In the genomic region with DNA sequence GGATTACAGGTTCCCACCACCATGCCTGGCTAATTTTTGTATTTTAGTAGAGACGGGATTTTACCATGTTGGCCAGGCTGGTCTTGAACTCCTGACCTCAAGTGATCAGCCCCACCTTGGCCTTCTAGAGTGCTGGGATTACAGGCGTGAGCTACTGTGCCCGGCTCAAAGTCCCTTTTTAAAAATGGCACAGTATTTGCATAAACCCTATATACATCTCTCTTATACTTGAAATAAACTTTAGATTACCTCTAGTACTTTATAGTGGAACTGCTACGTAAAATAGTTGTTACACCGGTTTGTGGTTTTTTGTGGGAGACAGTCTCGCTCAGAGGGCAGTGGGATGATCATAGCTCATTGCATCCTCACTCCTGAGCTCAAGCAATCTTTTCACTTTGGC, we compare ENCODE assay signal across 23 cellular contexts. TPM values are rescaled to one million over a fixed set of nuclear protein-coding genes. Genes with fewer than 3 reads are reported as not detected.
DNase-seq lines count a peak whose midpoint lies in the region; ATAC-seq, FAIRE-seq and TF ChIP-seq lines count a peak whose summit lies in the region.
"Had no signal": no experiment of that assay in that cellular context is flagged by ENCODE, and none has a peak within 500 bp of the region (broad histone marks: within the 10 kb centered on the region; RNA-seq: fewer than 3 reads in every experiment).

No MANE protein-coding gene starts in this region.

- H3K4me2 ChIP-seq in HepG2 (ENCODE audit: low read depth, low read length), result no peak overlapping the region
- H3K4me2 ChIP-seq: A549 had no signal

- H3K27me3 Mint-ChIP-seq in activated B cell treated with CpG ODN at 0.5 μM for 24 hours, result no peaks in the 10 kb centered on the region

- POLR2A ChIA-PET in HepG2 (lab: Yijun Ruan, JAX) (no interaction called here), activated B cell treated with CpG ODN at 0.5 μM for 24 hours (lab: Charles Lee) (interaction anchor here (0.9 kb wide), 1 partner anchor 12 kb away, joined by 6 read pairs; no protein-coding TSS in a partner anchor)

- ATAC-seq in HepG2 (no peak), right lobe of liver (no peak), activated B cell treated with CpG ODN at 0.5 μM for 24 hours (ENCODE audit: low read depth) (no peak), left colon (peak; percentile 75), HG03521 (IDR thresholded peaks at IDR 0.05; ENCODE audit: unreplicated experiment) (no peak), HG02884 (IDR thresholded peaks at IDR 0.05; ENCODE audit: unreplicated experiment) (no peak)
- ATAC-seq: A549, K562 had no signal

- H3K36me3 Mint-ChIP-seq in activated B cell treated with CpG ODN at 0.5 μM for 24 hours (ENCODE audit: low read depth), result peaks cover 69% of the 10 kb centered on the region

- CTCF ChIA-PET in HepG2 (lab: Yijun Ruan, JAX; ENCODE audit: low intra/inter-chr PET ratio, low total read pairs), result no interaction called here
- CTCF ChIA-PET in activated B cell treated with CpG ODN at 0.5 μM for 24 hours (lab: Charles Lee), result no interaction called here

- FAIRE-seq in HepG2 (lab: Jason Lieb, UNC), result no peak
- FAIRE-seq: A549, GM19239, H1, K562 had no signal

- H3K27ac Mint-ChIP-seq in activated B cell treated with CpG ODN at 0.5 μM for 24 hours, result peak overlapping the region; percentile 50

- H3K27ac ChIP-seq in HepG2 (ENCODE audit: extremely low read length, insufficient read depth, low read length) (no peak overlapping the region), right lobe of liver (no peak overlapping the region)
- H3K27ac ChIP-seq: A549, RWPE1, SK-N-MC had no signal

- H3K79me2 ChIP-seq in HepG2 (ENCODE audit: insufficient read depth, low read length), result peaks cover 2% of the 10 kb centered on the region

- intact Hi-C loops in HepG2 (cut with micrococcal nuclease; ENCODE audit: unreplicated experiment), result no loop called here
- intact Hi-C loops in right lobe of liver (cut with DNase I), result no loop called here
- intact Hi-C loops in activated B cell treated with CpG ODN at 0.5 μM for 24 hours (cut with micrococcal nuclease), result no loop called here
- intact Hi-C loops in left colon (cut with DNase I, micrococcal nuclease), result no loop called here

- no peak for DNase-seq in HepG2 (ENCODE audit: low spot score)
- no peak for DNase-seq in right lobe of liver
- DNase-seq in activated B cell treated with CpG ODN at 0.5 μM for 24 hours, result no peak
- DNase-seq in left colon, result no peak
- DNase-seq in Ammon's horn (ENCODE audit: low spot score), result no peak
- DNase-seq: BE2C, EL, GF-D8, NCI-H1092, NCI-H1436, NCI-H1930, NCI-H226, NCI-H510A treated with DMSO at 0.1 percent for 48 hours, NCI-H748 treated with DMSO at 0.1 percent for 48 hours, SHP77 treated with DMSO at 0.1 percent for 48 hours had no signal

- H3K4me1 ChIP-seq in HepG2 (ENCODE audit: insufficient read depth, low read length), result peaks cover 7% of the 10 kb centered on the region
- H3K4me1 ChIP-seq in right lobe of liver, result peaks cover 0 to 7% (median 2%) of the 10 kb centered on the region in 4 donors

- H3K9me3 Mint-ChIP-seq in activated B cell treated with CpG ODN at 0.5 μM for 24 hours, result no peaks in the 10 kb centered on the region

- 96% methylated on average over 6 of the region's 6 CpGs for WGBS in HepG2 (ENCODE audit: low lambda C conversion rate)
- 82% methylated on average over 3 of the region's 6 CpGs for WGBS in right lobe of liver (ENCODE audit: insufficient coverage, low coverage, low lambda C conversion rate, missing lambda C conversion rate)

- H3K36me3 ChIP-seq in HepG2 (replicated peaks in 1 of 2; ENCODE audit: control insufficient read depth in 1 of 2, insufficient read depth in 2 of 2, low read length in 2 of 2) (peaks cover 22 to 50% of the 10 kb centered on the region in 2 experiments), right lobe of liver (peaks cover 0 to 55% (median 14%) of the 10 kb centered on the region in 4 donors)

- H3K27me3 ChIP-seq in HepG2 (ENCODE audit: control insufficient read depth in 1 of 2, insufficient read depth in 2 of 2, low read length in 2 of 2) (no peaks in the 10 kb centered on the region), right lobe of liver (no peaks in the 10 kb centered on the region)
- H3K27me3 ChIP-seq: BE2C had no signal

- H3K4me3 ChIP-seq in HepG2 (replicated peaks in 1 of 3; ENCODE audit: insufficient read depth in 1 of 3, low read depth in 2 of 3, low read length in 3 of 3), result no peak overlapping the region
- H3K4me3 ChIP-seq in right lobe of liver, result no peak overlapping the region
- H3K4me3 ChIP-seq: A549, K562, SK-N-MC had no signal

- peaks cover 6% of the 10 kb centered on the region for H4K20me1 ChIP-seq in HepG2 (ENCODE audit: insufficient read depth, low read length)

- TF ChIP-seq EP300 in HepG2 (IDR thresholded peaks at IDR 0.05; ENCODE audit: low read depth in 2 of 2, low read length in 2 of 2), result no peak
- TF ChIP-seq EP300 in HepG2 (CRISPR knock-in tag; IDR thresholded peaks at IDR 0.05; ENCODE audit: borderline replicate concordance), result no peak

- in situ Hi-C loops in HepG2 (cut with HindIII; ENCODE audit: extremely low pct_ligation_motif_present, low pct_unique_long_range_greater_than_20kb), result no loop called here

- no peak overlapping the region for H2AFZ ChIP-seq in HepG2 (ENCODE audit: low read length)

- TF ChIP-seq CTCF in HepG2 (CRISPR knock-in tag; IDR thresholded peaks at IDR 0.05) (no peak), right lobe of liver (IDR thresholded peaks at IDR 0.05) (no peak), activated B cell treated with CpG ODN at 0.5 μM for 24 hours (IDR thresholded peaks at IDR 0.05) (no peak)

- H3K9ac ChIP-seq in HepG2 (ENCODE audit: insufficient read depth, low read depth, low read length), result no peak overlapping the region

- no peak for TF ChIP-seq POLR2A in HepG2 (IDR thresholded peaks at IDR 0.05; ENCODE audit: insufficient read depth in 1 of 2, low read depth in 2 of 2, low read length in 2 of 2)
- TF ChIP-seq POLR2A in right lobe of liver (IDR thresholded peaks at IDR 0.05), result no peak

- no peak overlapping the region for H3K4me3 Mint-ChIP-seq in activated B cell treated with CpG ODN at 0.5 μM for 24 hours

- peaks cover 10% of the 10 kb centered on the region for H3K4me1 Mint-ChIP-seq in activated B cell treated with CpG ODN at 0.5 μM for 24 hours

- no peaks in the 10 kb centered on the region for H3K9me3 ChIP-seq in HepG2 (ENCODE audit: low read length)
- no peaks in the 10 kb centered on the region for H3K9me3 ChIP-seq in right lobe of liver
- H3K9me3 ChIP-seq: A549, BE2C had no signal

- BruUV-seq in HepG2 (replicated peaks; lab: Mats Ljungman, UMichigan), result no TSS peak

- no peak for TF ChIP-seq RAD21 in HepG2 (CRISPR knock-in tag; IDR thresholded peaks at IDR 0.05)

RNA-seq across cellular contexts. Expression of a gene that starts 36.3 kb away (rescaled TPM):
- total RNA-seq in HepG2 (2016; rRNA removed; fragmentation: Illumina TruSeq; extraction: Trizol), result 346 and 497 TPM in 2 replicates
- 49.2 and 50.3 TPM in 2 replicates for total RNA-seq in HepG2 (2016; cell fraction: cytosol; rRNA removed; fragmentation: Illumina TruSeq; extraction: Trizol; ENCODE audit: low read depth)
- 344 and 478 TPM in 2 replicates for total RNA-seq in HepG2 (2016; cell fraction: insoluble cytoplasmic fraction; rRNA removed; fragmentation: Illumina TruSeq; extraction: Trizol)
- total RNA-seq in HepG2 (2016; cell fraction: membrane; rRNA removed; fragmentation: Illumina TruSeq; extraction: Trizol), result 98.2 and 110 TPM in 2 replicates
- 217 and 218 TPM in 2 replicates for total RNA-seq in HepG2 (2016; cell fraction: nucleus; rRNA removed; fragmentation: Illumina TruSeq; extraction: Trizol)
- polyA plus RNA-seq in HepG2 (2011; rRNA removed), result 402 and 415 TPM in 2 replicates
- polyA plus RNA-seq in HepG2 (2011; cell fraction: cytosol; rRNA removed), result 246 and 321 TPM in 2 replicates
- 386 and 449 TPM in 2 replicates for polyA plus RNA-seq in HepG2 (2011; cell fraction: nucleus; rRNA removed)
- polyA plus RNA-seq in HepG2 (2012), result 250 and 252 TPM in 2 replicates
- polyA plus RNA-seq in HepG2 (2016; cell fraction: cytosol; fragmentation: Illumina TruSeq; extraction: Trizol; ENCODE audit: low read depth), result 15.5 and 16.2 TPM in 2 replicates
- 427 and 428 TPM in 2 replicates for polyA plus RNA-seq in HepG2 (2016; cell fraction: insoluble cytoplasmic fraction; fragmentation: Illumina TruSeq; extraction: Trizol; ENCODE audit: low read depth)
- polyA plus RNA-seq in HepG2 (2016; cell fraction: membrane; fragmentation: Illumina TruSeq; extraction: Trizol; ENCODE audit: low read depth), result 40.8 and 43.5 TPM in 2 replicates
- polyA plus RNA-seq in HepG2 (2016; cell fraction: nucleus; fragmentation: Illumina TruSeq; extraction: Trizol; ENCODE audit: insufficient read depth, low read depth), result 440 and 473 TPM in 2 replicates
- polyA minus RNA-seq in HepG2 (2011; rRNA and poly(A)+ RNA removed; ENCODE audit: low replicate concordance), result 132 and 270 TPM in 2 replicates
- polyA minus RNA-seq in HepG2 (2011; cell fraction: cytosol; rRNA and poly(A)+ RNA removed), result 125 and 139 TPM in 2 replicates
- polyA minus RNA-seq in HepG2 (2011; cell fraction: nucleus; rRNA and poly(A)+ RNA removed), result 242 and 297 TPM in 2 replicates
- total RNA-seq in right lobe of liver, result 10 to 100 TPM; 44.7 to 73.4 (median 65.5) TPM
- total RNA-seq in activated B cell treated with CpG ODN at 0.5 μM for 24 hours, result 199 and 206 TPM in 2 replicates
- 100 to 1,000 TPM; 200 to 250 TPM for total RNA-seq in left colon

RNA-seq across cellular contexts. Expression of a gene that starts 47.6 kb away (rescaled TPM):
- total RNA-seq in HepG2 (2016; rRNA removed; fragmentation: Illumina TruSeq; extraction: Trizol), result 6.0 and 7.0 TPM in 2 replicates
- total RNA-seq in HepG2 (2016; cell fraction: cytosol; rRNA removed; fragmentation: Illumina TruSeq; extraction: Trizol; ENCODE audit: low read depth), result 4.9 and 5.9 TPM in 2 replicates
- total RNA-seq in HepG2 (2016; cell fraction: insoluble cytoplasmic fraction; rRNA removed; fragmentation: Illumina TruSeq; extraction: Trizol), result 6.5 and 7.8 TPM in 2 replicates
- 9.7 and 9.9 TPM in 2 replicates for total RNA-seq in HepG2 (2016; cell fraction: membrane; rRNA removed; fragmentation: Illumina TruSeq; extraction: Trizol)
- 5.0 and 7.0 TPM in 2 replicates for total RNA-seq in HepG2 (2016; cell fraction: nucleus; rRNA removed; fragmentation: Illumina TruSeq; extraction: Trizol)
- polyA plus RNA-seq in HepG2 (2011; rRNA removed), result 8.2 and 9.1 TPM in 2 replicates
- polyA plus RNA-seq in HepG2 (2011; cell fraction: cytosol; rRNA removed), result 7.8 and 7.9 TPM in 2 replicates
- polyA plus RNA-seq in HepG2 (2011; cell fraction: nucleus; rRNA removed), result 13.1 and 13.6 TPM in 2 replicates
- 4.8 and 7.2 TPM in 2 replicates for polyA plus RNA-seq in HepG2 (2012)
- polyA plus RNA-seq in HepG2 (2016; cell fraction: cytosol; fragmentation: Illumina TruSeq; extraction: Trizol; ENCODE audit: low read depth), result 3.0 and 3.2 TPM in 2 replicates
- polyA plus RNA-seq in HepG2 (2016; cell fraction: insoluble cytoplasmic fraction; fragmentation: Illumina TruSeq; extraction: Trizol; ENCODE audit: low read depth), result 5.8 and 7.3 TPM in 2 replicates
- 4.2 and 6.2 TPM in 2 replicates for polyA plus RNA-seq in HepG2 (2016; cell fraction: membrane; fragmentation: Illumina TruSeq; extraction: Trizol; ENCODE audit: low read depth)
- 7.5 and 8.7 TPM in 2 replicates for polyA plus RNA-seq in HepG2 (2016; cell fraction: nucleus; fragmentation: Illumina TruSeq; extraction: Trizol; ENCODE audit: insufficient read depth, low read depth)
- 4.7 and 11.8 TPM in 2 replicates for polyA minus RNA-seq in HepG2 (2011; rRNA and poly(A)+ RNA removed; ENCODE audit: low replicate concordance)
- 5.3 and 5.9 TPM in 2 replicates for polyA minus RNA-seq in HepG2 (2011; cell fraction: cytosol; rRNA and poly(A)+ RNA removed)
- 9.3 and 11.5 TPM in 2 replicates for polyA minus RNA-seq in HepG2 (2011; cell fraction: nucleus; rRNA and poly(A)+ RNA removed)
- 1 to 10 TPM; 1.3 to 3.8 (median 1.7) TPM for total RNA-seq in right lobe of liver
- total RNA-seq in activated B cell treated with CpG ODN at 0.5 μM for 24 hours, result 10.6 and 13.6 TPM in 2 replicates
- 10 to 100 TPM; 12.5 to 13.0 TPM for total RNA-seq in left colon
